Comparison of ENCODE assay signal across 1 cellular context in the genomic region with DNA sequence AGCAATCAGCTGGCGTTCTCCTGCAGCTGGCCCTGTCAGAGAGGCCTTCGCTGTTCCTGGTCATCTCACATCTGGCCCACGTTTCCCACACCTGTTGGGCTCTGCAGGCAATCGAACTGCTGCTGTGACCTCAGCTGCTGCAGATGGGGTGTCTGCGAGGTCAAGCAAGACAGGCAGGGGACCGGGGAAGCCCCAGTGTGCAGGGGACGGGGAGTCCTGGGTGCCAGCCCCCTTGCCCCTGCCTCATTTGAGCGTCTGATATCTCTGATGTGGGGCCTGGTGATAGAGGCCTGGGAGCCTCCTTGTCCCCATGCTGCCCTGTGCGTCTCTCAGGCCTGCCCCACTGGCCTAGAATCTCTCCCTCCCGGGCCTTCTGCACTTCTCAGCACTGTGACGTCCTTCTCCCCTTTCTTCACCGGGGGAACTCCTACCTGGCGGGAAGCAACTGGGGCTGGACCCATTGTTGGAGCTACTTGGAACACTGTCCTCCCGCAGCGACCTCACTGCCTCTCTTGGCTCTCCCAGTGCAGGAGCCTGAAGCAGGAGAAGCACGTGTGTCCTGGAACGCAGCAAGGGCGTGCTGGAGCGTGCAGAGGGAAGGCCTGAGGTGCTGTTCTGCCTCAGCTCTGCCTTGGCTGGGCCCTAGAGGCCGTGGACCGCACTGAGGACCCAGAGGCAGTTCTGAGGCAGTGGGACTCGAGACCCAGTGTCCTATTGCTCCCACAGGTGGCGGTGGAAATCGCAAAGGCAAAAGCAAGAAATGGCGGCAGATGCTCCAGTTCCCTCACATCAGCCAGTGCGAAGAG.
TF ChIP-seq lines count a peak whose summit lies in the region.

No MANE protein-coding gene starts in this region.

TF ChIP-seq in IMR-90, 13 proteins besides CTCF, POLR2A, EP300 and RAD21:
- TF ChIP-seq RFX5 (IDR thresholded peaks at IDR 0.05; ENCODE audit: low read depth, low read length) (no peak), BHLHE40 (IDR thresholded peaks at IDR 0.05; ENCODE audit: low read depth, low read length) (no peak), MAFK (IDR thresholded peaks at IDR 0.05; ENCODE audit: low read depth, low read length) (no peak), CEBPB (IDR thresholded peaks at IDR 0.05; ENCODE audit: low read depth, low read length) (no peak), NFE2L2 (IDR thresholded peaks at IDR 0.05; ENCODE audit: low read depth, low read length) (no peak), MAZ (IDR thresholded peaks at IDR 0.05; ENCODE audit: borderline replicate concordance, low read depth, low read length) (no peak), CHD1 (IDR thresholded peaks at IDR 0.05; ENCODE audit: low read depth, low read length) (no peak), FOS (IDR thresholded peaks at IDR 0.05; ENCODE audit: low read depth, low read length) (no peak), RCOR1 (IDR thresholded peaks at IDR 0.05; ENCODE audit: insufficient replicate concordance, low read length) (no peak), SMC3 (IDR thresholded peaks at IDR 0.05; ENCODE audit: low read depth, low read length) (no peak), MXI1 (IDR thresholded peaks at IDR 0.05; ENCODE audit: borderline replicate concordance, low read depth, low read length) (no peak)
- TF ChIP-seq, protein P1, sequence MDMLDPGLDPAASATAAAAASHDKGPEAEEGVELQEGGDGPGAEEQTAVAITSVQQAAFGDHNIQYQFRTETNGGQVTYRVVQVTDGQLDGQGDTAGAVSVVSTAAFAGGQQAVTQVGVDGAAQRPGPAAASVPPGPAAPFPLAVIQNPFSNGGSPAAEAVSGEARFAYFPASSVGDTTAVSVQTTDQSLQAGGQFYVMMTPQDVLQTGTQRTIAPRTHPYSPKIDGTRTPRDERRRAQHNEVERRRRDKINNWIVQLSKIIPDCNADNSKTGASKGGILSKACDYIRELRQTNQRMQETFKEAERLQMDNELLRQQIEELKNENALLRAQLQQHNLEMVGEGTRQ (IDR thresholded peaks at IDR 0.05; ENCODE audit: low read depth, low read length), result no peak
- TF ChIP-seq, protein P2, sequence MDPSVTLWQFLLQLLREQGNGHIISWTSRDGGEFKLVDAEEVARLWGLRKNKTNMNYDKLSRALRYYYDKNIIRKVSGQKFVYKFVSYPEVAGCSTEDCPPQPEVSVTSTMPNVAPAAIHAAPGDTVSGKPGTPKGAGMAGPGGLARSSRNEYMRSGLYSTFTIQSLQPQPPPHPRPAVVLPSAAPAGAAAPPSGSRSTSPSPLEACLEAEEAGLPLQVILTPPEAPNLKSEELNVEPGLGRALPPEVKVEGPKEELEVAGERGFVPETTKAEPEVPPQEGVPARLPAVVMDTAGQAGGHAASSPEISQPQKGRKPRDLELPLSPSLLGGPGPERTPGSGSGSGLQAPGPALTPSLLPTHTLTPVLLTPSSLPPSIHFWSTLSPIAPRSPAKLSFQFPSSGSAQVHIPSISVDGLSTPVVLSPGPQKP (IDR thresholded peaks at IDR 0.05; ENCODE audit: borderline replicate concordance, low read depth, low read length), result no peak
